ENCODE assay signal across 1 cellular context in the genomic region with DNA sequence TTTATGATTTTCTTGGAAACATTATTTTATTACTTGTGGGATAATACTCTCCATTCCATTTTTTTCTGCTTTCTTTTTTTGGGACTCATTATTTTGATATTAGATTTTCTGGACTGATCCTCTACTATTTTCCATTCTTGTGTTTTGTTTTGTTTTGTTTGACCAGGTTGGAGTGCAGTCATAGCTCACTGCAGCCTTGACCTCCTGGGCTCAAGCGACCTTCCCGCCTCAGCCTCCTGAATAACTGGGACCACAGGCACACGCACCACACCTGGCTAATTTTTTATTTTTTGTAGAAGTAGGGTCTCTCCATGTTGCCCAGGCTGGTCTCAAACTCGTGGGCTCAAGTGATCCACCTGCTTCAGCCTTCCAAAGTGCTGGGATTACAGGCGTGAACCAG.
TF ChIP-seq lines count a peak whose summit lies in the region.

No MANE protein-coding gene starts in this region.

TF ChIP-seq in HepG2, 621 proteins besides CTCF, POLR2A, EP300 and RAD21:
- TF ChIP-seq ATF7-NPFF (CRISPR knock-in tag; IDR thresholded peaks at IDR 0.05; ENCODE audit: low read depth) (no peak), KLF6 (CRISPR knock-in tag; IDR thresholded peaks at IDR 0.05) (no peak), XBP1 (CRISPR knock-in tag; IDR thresholded peaks at IDR 0.05) (no peak), SIX4 (CRISPR knock-in tag; IDR thresholded peaks at IDR 0.05) (no peak), MYC (CRISPR knock-in tag; IDR thresholded peaks at IDR 0.05; ENCODE audit: borderline replicate concordance) (no peak), MYNN (CRISPR knock-in tag; IDR thresholded peaks at IDR 0.05; ENCODE audit: low read depth) (no peak), PHB2 (IDR thresholded peaks at IDR 0.05; ENCODE audit: partially characterized antibody) (no peak), NR2F1 (CRISPR knock-in tag; IDR thresholded peaks at IDR 0.05) (peak; percentile 47 to 66; a peak in 2 of 4 replicates), MTF1 (CRISPR knock-in tag; IDR thresholded peaks at IDR 0.05) (no peak), ZNF17 (CRISPR knock-in tag; IDR thresholded peaks at IDR 0.05) (no peak), ZNF264 (CRISPR knock-in tag; IDR thresholded peaks at IDR 0.05) (no peak), ZNF790 (CRISPR knock-in tag; IDR thresholded peaks at IDR 0.05; ENCODE audit: borderline replicate concordance) (no peak), ZNF138 (CRISPR knock-in tag; IDR thresholded peaks at IDR 0.05; ENCODE audit: low read depth) (no peak), MATR3 (CRISPR knock-in tag; IDR thresholded peaks at IDR 0.05) (no peak), ZMYM4 (CRISPR knock-in tag; IDR thresholded peaks at IDR 0.05) (no peak), ZKSCAN8 (CRISPR knock-in tag; IDR thresholded peaks at IDR 0.05; ENCODE audit: borderline replicate concordance) (no peak), NFE2L2 (IDR thresholded peaks at IDR 0.05; ENCODE audit: low read length) (no peak), PHF5A (CRISPR knock-in tag; IDR thresholded peaks at IDR 0.05; ENCODE audit: low read depth, unreplicated experiment) (no peak), NR2F6 (IDR thresholded peaks at IDR 0.05) (peak; percentile 51; the same call in 1 of the 2 replicates), NR2F6 (CRISPR knock-in tag; IDR thresholded peaks at IDR 0.05) (peak; percentile 73), GATA4 (IDR thresholded peaks at IDR 0.05; ENCODE audit: borderline replicate concordance, low read depth) (no peak), ZNF432 (CRISPR knock-in tag; IDR thresholded peaks at IDR 0.05; ENCODE audit: borderline replicate concordance) (no peak), TBL1XR1 (IDR thresholded peaks at IDR 0.05; ENCODE audit: borderline replicate concordance, low read length, partially characterized antibody) (no peak), SNAI1 (CRISPR knock-in tag; IDR thresholded peaks at IDR 0.05; ENCODE audit: borderline replicate concordance) (no peak)
- TF ChIP-seq, protein P1, sequence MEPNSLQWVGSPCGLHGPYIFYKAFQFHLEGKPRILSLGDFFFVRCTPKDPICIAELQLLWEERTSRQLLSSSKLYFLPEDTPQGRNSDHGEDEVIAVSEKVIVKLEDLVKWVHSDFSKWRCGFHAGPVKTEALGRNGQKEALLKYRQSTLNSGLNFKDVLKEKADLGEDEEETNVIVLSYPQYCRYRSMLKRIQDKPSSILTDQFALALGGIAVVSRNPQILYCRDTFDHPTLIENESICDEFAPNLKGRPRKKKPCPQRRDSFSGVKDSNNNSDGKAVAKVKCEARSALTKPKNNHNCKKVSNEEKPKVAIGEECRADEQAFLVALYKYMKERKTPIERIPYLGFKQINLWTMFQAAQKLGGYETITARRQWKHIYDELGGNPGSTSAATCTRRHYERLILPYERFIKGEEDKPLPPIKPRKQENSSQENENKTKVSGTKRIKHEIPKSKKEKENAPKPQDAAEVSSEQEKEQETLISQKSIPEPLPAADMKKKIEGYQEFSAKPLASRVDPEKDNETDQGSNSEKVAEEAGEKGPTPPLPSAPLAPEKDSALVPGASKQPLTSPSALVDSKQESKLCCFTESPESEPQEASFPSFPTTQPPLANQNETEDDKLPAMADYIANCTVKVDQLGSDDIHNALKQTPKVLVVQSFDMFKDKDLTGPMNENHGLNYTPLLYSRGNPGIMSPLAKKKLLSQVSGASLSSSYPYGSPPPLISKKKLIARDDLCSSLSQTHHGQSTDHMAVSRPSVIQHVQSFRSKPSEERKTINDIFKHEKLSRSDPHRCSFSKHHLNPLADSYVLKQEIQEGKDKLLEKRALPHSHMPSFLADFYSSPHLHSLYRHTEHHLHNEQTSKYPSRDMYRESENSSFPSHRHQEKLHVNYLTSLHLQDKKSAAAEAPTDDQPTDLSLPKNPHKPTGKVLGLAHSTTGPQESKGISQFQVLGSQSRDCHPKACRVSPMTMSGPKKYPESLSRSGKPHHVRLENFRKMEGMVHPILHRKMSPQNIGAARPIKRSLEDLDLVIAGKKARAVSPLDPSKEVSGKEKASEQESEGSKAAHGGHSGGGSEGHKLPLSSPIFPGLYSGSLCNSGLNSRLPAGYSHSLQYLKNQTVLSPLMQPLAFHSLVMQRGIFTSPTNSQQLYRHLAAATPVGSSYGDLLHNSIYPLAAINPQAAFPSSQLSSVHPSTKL (CRISPR knock-in tag; IDR thresholded peaks at IDR 0.05), result 0 out of 2 replicates have a peak, but pooled peaks have one; percentile 27
- TF ChIP-seq, protein P2, sequence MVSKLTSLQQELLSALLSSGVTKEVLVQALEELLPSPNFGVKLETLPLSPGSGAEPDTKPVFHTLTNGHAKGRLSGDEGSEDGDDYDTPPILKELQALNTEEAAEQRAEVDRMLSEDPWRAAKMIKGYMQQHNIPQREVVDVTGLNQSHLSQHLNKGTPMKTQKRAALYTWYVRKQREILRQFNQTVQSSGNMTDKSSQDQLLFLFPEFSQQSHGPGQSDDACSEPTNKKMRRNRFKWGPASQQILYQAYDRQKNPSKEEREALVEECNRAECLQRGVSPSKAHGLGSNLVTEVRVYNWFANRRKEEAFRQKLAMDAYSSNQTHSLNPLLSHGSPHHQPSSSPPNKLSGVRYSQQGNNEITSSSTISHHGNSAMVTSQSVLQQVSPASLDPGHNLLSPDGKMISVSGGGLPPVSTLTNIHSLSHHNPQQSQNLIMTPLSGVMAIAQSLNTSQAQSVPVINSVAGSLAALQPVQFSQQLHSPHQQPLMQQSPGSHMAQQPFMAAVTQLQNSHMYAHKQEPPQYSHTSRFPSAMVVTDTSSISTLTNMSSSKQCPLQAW (CRISPR knock-in tag; IDR thresholded peaks at IDR 0.05), result no peak
- TF ChIP-seq, protein P3, sequence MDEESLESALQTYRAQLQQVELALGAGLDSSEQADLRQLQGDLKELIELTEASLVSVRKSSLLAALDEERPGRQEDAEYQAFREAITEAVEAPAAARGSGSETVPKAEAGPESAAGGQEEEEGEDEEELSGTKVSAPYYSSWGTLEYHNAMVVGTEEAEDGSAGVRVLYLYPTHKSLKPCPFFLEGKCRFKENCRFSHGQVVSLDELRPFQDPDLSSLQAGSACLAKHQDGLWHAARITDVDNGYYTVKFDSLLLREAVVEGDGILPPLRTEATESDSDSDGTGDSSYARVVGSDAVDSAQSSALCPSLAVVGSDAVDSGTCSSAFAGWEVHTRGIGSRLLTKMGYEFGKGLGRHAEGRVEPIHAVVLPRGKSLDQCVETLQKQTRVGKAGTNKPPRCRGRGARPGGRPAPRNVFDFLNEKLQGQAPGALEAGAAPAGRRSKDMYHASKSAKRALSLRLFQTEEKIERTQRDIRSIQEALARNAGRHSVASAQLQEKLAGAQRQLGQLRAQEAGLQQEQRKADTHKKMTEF (CRISPR knock-in tag; IDR thresholded peaks at IDR 0.05), result no peak
- TF ChIP-seq, protein P4, sequence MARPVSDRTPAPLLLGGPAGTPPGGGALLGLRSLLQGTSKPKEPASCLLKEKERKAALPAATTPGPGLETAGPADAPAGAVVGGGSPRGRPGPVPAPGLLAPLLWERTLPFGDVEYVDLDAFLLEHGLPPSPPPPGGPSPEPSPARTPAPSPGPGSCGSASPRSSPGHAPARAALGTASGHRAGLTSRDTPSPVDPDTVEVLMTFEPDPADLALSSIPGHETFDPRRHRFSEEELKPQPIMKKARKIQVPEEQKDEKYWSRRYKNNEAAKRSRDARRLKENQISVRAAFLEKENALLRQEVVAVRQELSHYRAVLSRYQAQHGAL (CRISPR knock-in tag; IDR thresholded peaks at IDR 0.05; ENCODE audit: not compliant biosample characterization), result no peak
- TF ChIP-seq, protein P5, sequence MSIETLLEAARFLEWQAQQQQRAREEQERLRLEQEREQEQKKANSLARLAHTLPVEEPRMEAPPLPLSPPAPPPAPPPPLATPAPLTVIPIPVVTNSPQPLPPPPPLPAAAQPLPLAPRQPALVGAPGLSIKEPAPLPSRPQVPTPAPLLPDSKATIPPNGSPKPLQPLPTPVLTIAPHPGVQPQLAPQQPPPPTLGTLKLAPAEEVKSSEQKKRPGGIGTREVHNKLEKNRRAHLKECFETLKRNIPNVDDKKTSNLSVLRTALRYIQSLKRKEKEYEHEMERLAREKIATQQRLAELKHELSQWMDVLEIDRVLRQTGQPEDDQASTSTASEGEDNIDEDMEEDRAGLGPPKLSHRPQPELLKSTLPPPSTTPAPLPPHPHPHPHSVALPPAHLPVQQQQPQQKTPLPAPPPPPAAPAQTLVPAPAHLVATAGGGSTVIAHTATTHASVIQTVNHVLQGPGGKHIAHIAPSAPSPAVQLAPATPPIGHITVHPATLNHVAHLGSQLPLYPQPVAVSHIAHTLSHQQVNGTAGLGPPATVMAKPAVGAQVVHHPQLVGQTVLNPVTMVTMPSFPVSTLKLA (IDR thresholded peaks at IDR 0.05), result no peak
- TF ChIP-seq, protein P6, sequence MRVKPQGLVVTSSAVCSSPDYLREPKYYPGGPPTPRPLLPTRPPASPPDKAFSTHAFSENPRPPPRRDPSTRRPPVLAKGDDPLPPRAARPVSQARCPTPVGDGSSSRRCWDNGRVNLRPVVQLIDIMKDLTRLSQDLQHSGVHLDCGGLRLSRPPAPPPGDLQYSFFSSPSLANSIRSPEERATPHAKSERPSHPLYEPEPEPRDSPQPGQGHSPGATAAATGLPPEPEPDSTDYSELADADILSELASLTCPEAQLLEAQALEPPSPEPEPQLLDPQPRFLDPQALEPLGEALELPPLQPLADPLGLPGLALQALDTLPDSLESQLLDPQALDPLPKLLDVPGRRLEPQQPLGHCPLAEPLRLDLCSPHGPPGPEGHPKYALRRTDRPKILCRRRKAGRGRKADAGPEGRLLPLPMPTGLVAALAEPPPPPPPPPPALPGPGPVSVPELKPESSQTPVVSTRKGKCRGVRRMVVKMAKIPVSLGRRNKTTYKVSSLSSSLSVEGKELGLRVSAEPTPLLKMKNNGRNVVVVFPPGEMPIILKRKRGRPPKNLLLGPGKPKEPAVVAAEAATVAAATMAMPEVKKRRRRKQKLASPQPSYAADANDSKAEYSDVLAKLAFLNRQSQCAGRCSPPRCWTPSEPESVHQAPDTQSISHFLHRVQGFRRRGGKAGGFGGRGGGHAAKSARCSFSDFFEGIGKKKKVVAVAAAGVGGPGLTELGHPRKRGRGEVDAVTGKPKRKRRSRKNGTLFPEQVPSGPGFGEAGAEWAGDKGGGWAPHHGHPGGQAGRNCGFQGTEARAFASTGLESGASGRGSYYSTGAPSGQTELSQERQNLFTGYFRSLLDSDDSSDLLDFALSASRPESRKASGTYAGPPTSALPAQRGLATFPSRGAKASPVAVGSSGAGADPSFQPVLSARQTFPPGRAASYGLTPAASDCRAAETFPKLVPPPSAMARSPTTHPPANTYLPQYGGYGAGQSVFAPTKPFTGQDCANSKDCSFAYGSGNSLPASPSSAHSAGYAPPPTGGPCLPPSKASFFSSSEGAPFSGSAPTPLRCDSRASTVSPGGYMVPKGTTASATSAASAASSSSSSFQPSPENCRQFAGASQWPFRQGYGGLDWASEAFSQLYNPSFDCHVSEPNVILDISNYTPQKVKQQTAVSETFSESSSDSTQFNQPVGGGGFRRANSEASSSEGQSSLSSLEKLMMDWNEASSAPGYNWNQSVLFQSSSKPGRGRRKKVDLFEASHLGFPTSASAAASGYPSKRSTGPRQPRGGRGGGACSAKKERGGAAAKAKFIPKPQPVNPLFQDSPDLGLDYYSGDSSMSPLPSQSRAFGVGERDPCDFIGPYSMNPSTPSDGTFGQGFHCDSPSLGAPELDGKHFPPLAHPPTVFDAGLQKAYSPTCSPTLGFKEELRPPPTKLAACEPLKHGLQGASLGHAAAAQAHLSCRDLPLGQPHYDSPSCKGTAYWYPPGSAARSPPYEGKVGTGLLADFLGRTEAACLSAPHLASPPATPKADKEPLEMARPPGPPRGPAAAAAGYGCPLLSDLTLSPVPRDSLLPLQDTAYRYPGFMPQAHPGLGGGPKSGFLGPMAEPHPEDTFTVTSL (CRISPR knock-in tag; IDR thresholded peaks at IDR 0.05; ENCODE audit: borderline replicate concordance), result peak; percentile 18; the same call in 1 of the 2 replicates
